8 cellular contexts compared by ENCODE assay signal in the genomic region with DNA sequence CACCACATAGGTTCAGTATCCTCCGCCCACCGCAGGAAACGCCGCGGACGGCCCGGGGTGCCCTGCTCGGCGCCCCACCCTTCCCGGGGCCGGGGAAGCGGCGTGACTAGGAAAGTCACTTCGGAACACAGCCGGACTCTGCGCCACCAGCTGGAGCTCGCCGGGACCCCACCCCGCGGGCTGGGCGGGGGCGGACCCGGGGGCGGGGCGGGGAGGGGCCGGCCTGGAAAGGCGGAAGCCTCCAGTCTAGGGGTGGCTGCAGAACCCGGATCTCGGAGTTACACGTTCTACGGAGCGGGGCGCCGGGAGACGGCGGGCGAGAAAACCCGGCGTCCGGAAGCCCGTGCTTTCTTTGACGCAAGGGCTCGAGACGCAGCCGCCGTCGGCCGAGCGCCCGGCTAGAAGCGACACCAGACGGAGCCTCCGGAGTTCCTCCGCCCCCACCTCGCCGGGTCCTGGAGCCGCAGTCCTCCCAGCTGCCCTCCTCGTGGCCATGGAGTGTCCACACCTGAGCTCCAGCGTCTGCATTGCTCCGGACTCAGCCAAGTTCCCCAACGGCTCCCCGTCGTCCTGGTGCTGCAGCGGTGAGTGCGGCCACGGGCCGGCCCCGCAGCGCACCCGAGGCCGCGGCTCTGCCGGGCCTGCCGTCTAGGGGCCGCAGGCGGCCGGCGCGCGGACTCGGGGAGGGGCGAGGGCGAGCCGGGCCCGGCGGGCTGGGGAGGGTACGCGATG. TPM values are rescaled to one million over a fixed set of nuclear protein-coding genes. Genes with fewer than 3 reads are reported as not detected.
A peak's percentile ranks its signal among the peaks of the same experiment; 100 is the strongest.
DNase-seq lines count a peak whose midpoint lies in the region; ATAC-seq, FAIRE-seq and TF ChIP-seq lines count a peak whose summit lies in the region.

A gene with protein sequence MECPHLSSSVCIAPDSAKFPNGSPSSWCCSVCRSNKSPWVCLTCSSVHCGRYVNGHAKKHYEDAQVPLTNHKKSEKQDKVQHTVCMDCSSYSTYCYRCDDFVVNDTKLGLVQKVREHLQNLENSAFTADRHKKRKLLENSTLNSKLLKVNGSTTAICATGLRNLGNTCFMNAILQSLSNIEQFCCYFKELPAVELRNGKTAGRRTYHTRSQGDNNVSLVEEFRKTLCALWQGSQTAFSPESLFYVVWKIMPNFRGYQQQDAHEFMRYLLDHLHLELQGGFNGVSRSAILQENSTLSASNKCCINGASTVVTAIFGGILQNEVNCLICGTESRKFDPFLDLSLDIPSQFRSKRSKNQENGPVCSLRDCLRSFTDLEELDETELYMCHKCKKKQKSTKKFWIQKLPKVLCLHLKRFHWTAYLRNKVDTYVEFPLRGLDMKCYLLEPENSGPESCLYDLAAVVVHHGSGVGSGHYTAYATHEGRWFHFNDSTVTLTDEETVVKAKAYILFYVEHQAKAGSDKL (plus strand): TSS at position 347 of the 732 bp plus-strand sequence. CDS start 147 bp downstream, at position 494.

- H3K4me1 ChIP-seq in OCI-LY7 (ENCODE audit: insufficient read depth, low read length, poor library complexity, severe bottlenecking) (peaks cover 72% of the 10 kb centered on the region), endothelial cell of umbilical vein (ENCODE audit: control insufficient read depth, extremely low read depth, insufficient read depth, low read length) (peaks cover 61% of the 10 kb centered on the region), mononuclear cell (ENCODE audit: insufficient read depth, low read length) (peaks cover 81% of the 10 kb centered on the region)

- H3K9ac ChIP-seq in endothelial cell of umbilical vein (replicated peaks; ENCODE audit: extremely low read depth, insufficient read depth, low read length): peak within 1 kb of the TSS; percentile 94

- CTCF ChIA-PET in OCI-LY7 (lab: Charles Lee; ENCODE audit: unreplicated experiment): interaction anchor here (0.6 to 1.4 kb wide), 3 partner anchors 21 to 59 kb away, joined by 3 to 4 read pairs (median 3); no protein-coding TSS in a partner anchor
- CTCF ChIA-PET in endothelial cell of umbilical vein (lab: Charles Lee): interaction anchor here (1.0 to 6.4 kb wide), 10 partner anchors 16 to 564 kb away, joined by 3 to 76 read pairs (median 5); no protein-coding TSS in a partner anchor

- DNase-seq in D721Med (ENCODE audit: insufficient read length, low spot score) (peak; percentile 53), HuH-7.5 (ENCODE audit: low spot score) (peak; percentile 50), OCI-LY7 (ENCODE audit: low spot score) (peak; percentile 97), activated T-cell treated with anti-CD3 and anti-CD28 coated beads for 1 hour (ENCODE audit: low read depth) (peak; percentile 88), endothelial cell of umbilical vein (ENCODE audit: low read depth, low spot score) (peak; percentile 96)
- peak; percentile 89 for DNase-seq in stimulated activated CD8-positive, alpha-beta memory T cell treated with anti-CD3 and anti-CD28 coated beads, Interleukin-2, amount 100 ng/mL, for 48 hours (ENCODE audit: low read depth in 2 of 2)

- dilution Hi-C loops in endothelial cell of umbilical vein (cut with MboI; ENCODE audit: extremely low pct_ligation_motif_present, low sequenced_read_pairs): no loop called here

- H3K9me2 ChIP-seq in OCI-LY7 (ENCODE audit: insufficient read depth, low read length): no peaks in the 10 kb centered on the region

- H3K79me2 ChIP-seq in OCI-LY7 (ENCODE audit: insufficient read depth, low read depth, low read length) (peaks cover 47% of the 10 kb centered on the region), endothelial cell of umbilical vein (ENCODE audit: control insufficient read depth, insufficient read depth, low read length) (peaks cover 49% of the 10 kb centered on the region)

- POLR2A ChIA-PET in OCI-LY7 (lab: Charles Lee): interaction anchor here (0.5 to 2.9 kb wide), 13 partner anchors 8 to 589 kb away, joined by 3 to 30 read pairs (median 3); a partner anchor contains a TSS
- POLR2A ChIA-PET in endothelial cell of umbilical vein (lab: Charles Lee): interaction anchor here (1.0 to 1.1 kb wide), 2 partner anchors 18 to 59 kb away, joined by 3 to 6 read pairs; no protein-coding TSS in a partner anchor

- H4K20me1 ChIP-seq in OCI-LY7 (ENCODE audit: insufficient read depth, low read length): peaks cover 31% of the 10 kb centered on the region
- H4K20me1 ChIP-seq in endothelial cell of umbilical vein (replicated peaks; ENCODE audit: control insufficient read depth, extremely low read depth, insufficient read depth, low read length): peaks cover 7% of the 10 kb centered on the region

- intact Hi-C loops in OCI-LY7 (cut with micrococcal nuclease; ENCODE audit: unreplicated experiment): loop anchor here (1.0 to 10.0 kb wide), 3 partner anchors 17 to 310 kb away; no protein-coding TSS in a partner anchor
- intact Hi-C loops in endothelial cell of umbilical vein (cut with micrococcal nuclease): loop anchor here (2.0 to 5.0 kb wide), 5 partner anchors 48 to 607 kb away; no protein-coding TSS in a partner anchor

- H3K4me3 ChIP-seq in OCI-LY7 (ENCODE audit: low read depth, low read length, poor library complexity, severe bottlenecking): peak within 1 kb of the TSS; percentile 87
- peak within 1 kb of the TSS; percentile 55 to 87 (median 85) for H3K4me3 ChIP-seq in endothelial cell of umbilical vein (replicated peaks in 1 of 3; ENCODE audit: insufficient read depth in 1 of 3, low read depth in 1 of 3, low read length in 3 of 3)
- peak within 1 kb of the TSS; percentile 90 for H3K4me3 ChIP-seq in mononuclear cell (ENCODE audit: low read length)

- H3K27ac ChIP-seq in OCI-LY7 (ENCODE audit: low read depth, low read length, poor library complexity, severe bottlenecking) (peak within 1 kb of the TSS; percentile 77), endothelial cell of umbilical vein (ENCODE audit: insufficient read depth, low read depth, low read length) (peak within 1 kb of the TSS; percentile 92)

- H3K9me3 ChIP-seq in OCI-LY7 (ENCODE audit: low read length): no peaks in the 10 kb centered on the region
- H3K9me3 ChIP-seq in endothelial cell of umbilical vein (replicated peaks; ENCODE audit: control insufficient read depth, insufficient read depth, low read length): no peaks in the 10 kb centered on the region
- no peaks in the 10 kb centered on the region for H3K9me3 ChIP-seq in mononuclear cell (ENCODE audit: low read depth, low read length)

- H3K4me2 ChIP-seq in OCI-LY7 (ENCODE audit: low read length): peak within 1 kb of the TSS; percentile 94
- peak within 1 kb of the TSS; percentile 94 for H3K4me2 ChIP-seq in endothelial cell of umbilical vein (ENCODE audit: insufficient read depth, low read length)

- TF ChIP-seq CTCF in D721Med (IDR thresholded peaks at IDR 0.05; ENCODE audit: insufficient read depth, missing control alignments) (peak; percentile 16), OCI-LY7 (conservative IDR thresholded peaks at IDR 0.05; ENCODE audit: low read length) (no peak; the same call in 1 of the 2 replicates), endothelial cell of umbilical vein (IDR thresholded peaks at IDR 0.05; ENCODE audit: extremely low read depth in 1 of 2, insufficient read depth in 1 of 2, low read depth in 1 of 2, low read length in 2 of 2) (peak in 1 of 2 donors; percentile 32)

- BruUV-seq in OCI-LY7 (replicated peaks; lab: Mats Ljungman, UMichigan) (no TSS peak), endothelial cell of umbilical vein (replicated peaks; lab: Mats Ljungman, UMichigan) (no TSS peak)

- FAIRE-seq in D721Med (lab: Jason Lieb, UNC): no peak
- peak; percentile 64 for FAIRE-seq in endothelial cell of umbilical vein (lab: Jason Lieb, UNC)

- TF ChIP-seq POLR2A in endothelial cell of umbilical vein (IDR thresholded peaks at IDR 0.05; ENCODE audit: low read depth, low read length): peak; percentile 80

- H3K9me1 ChIP-seq in endothelial cell of umbilical vein (replicated peaks; ENCODE audit: control insufficient read depth, extremely low read depth, insufficient read depth, low read length): no peaks in the 10 kb centered on the region

- ATAC-seq in GM21515 (IDR thresholded peaks at IDR 0.05; ENCODE audit: unreplicated experiment): peak; percentile 52

- no peaks in the 10 kb centered on the region for H3K27me3 ChIP-seq in endothelial cell of umbilical vein (ENCODE audit: control insufficient read depth in 2 of 2, insufficient read depth in 2 of 2, low read length in 2 of 2)
- H3K27me3 ChIP-seq in mononuclear cell (ENCODE audit: insufficient read depth, low read length): no peaks in the 10 kb centered on the region

- H3K36me3 ChIP-seq in OCI-LY7 (ENCODE audit: insufficient read depth, low read length): no peaks in the 10 kb centered on the region
- H3K36me3 ChIP-seq in endothelial cell of umbilical vein (ENCODE audit: control insufficient read depth in 2 of 2, extremely low read depth in 1 of 2, insufficient read depth in 2 of 2, low read length in 2 of 2): no peaks in the 10 kb centered on the region

- H2AFZ ChIP-seq in OCI-LY7 (ENCODE audit: low read length) (peak within 1 kb of the TSS; percentile 61), endothelial cell of umbilical vein (ENCODE audit: low read depth, low read length) (peak within 1 kb of the TSS; percentile 48)

TF ChIP-seq in endothelial cell of umbilical vein, 7 proteins besides CTCF, POLR2A, EP300 and RAD21 (continues in another document):
- TF ChIP-seq, protein P1, sequence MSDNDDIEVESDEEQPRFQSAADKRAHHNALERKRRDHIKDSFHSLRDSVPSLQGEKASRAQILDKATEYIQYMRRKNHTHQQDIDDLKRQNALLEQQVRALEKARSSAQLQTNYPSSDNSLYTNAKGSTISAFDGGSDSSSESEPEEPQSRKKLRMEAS (IDR thresholded peaks at IDR 0.05; ENCODE audit: insufficient read depth, insufficient read length): peak; percentile 32
- TF ChIP-seq POLR2AphosphoS5 (IDR thresholded peaks at IDR 0.05; ENCODE audit: insufficient read depth, low read depth, low read length) (peak; percentile 88), MYC (IDR thresholded peaks at IDR 0.05; ENCODE audit: low read depth, low read length) (no peak), EZH2 (IDR thresholded peaks at IDR 0.05; ENCODE audit: borderline replicate concordance, low read depth, low read length, severe bottlenecking) (no peak), GATA2 (IDR thresholded peaks at IDR 0.05; ENCODE audit: insufficient read depth, insufficient read length, low read depth, low read length) (no peak), JUN (IDR thresholded peaks at IDR 0.05; ENCODE audit: borderline replicate concordance, insufficient read depth, insufficient read length, low read depth) (no peak)

RNA-seq across cellular contexts. Expression of the gene that starts here (rescaled TPM):
- total RNA-seq in OCI-LY7 (2014; rRNA removed; shearing (Covaris generic)): 26.3 and 34.6 TPM in 2 replicates
- total RNA-seq in OCI-LY7 (2022) (53.0 and 64.9 TPM in 2 replicates), endothelial cell of umbilical vein (52.4 and 57.2 TPM in 2 replicates), mononuclear cell (408 TPM)
- polyA plus RNA-seq in endothelial cell of umbilical vein: 15.9 and 18.8 TPM in 2 replicates
- polyA plus RNA-seq in endothelial cell of umbilical vein (2011; cell fraction: cytosol; rRNA removed): 19.9 and 26.5 TPM in 2 replicates
- polyA plus RNA-seq in endothelial cell of umbilical vein (2011; cell fraction: nucleus; rRNA removed): 95.2 and 103 TPM in 2 replicates
- polyA plus RNA-seq in endothelial cell of umbilical vein (2012): 27.8 and 35.5 TPM in 2 replicates
- 40.0 and 46.1 TPM in 2 replicates for polyA minus RNA-seq in endothelial cell of umbilical vein
- 19.7 TPM for polyA minus RNA-seq in endothelial cell of umbilical vein (2011; cell fraction: cytosol; rRNA and poly(A)+ RNA removed)
- 81.2 and 93.6 TPM in 2 replicates for polyA minus RNA-seq in endothelial cell of umbilical vein (2011; cell fraction: nucleus; rRNA and poly(A)+ RNA removed)

Comparison
In these comparisons a context has a peak if more than half of its experiments do, and no peak if none do; other contexts are left out.
1. Peak in every context shown above with its lines: DNase-seq, ATAC-seq, H3K4me3 ChIP-seq and H3K27ac ChIP-seq.